ENCODE assay signal across 33 cellular contexts in genomic region chr5:141935538-141935937, GRCh38. TPM values are rescaled to one million over a fixed set of nuclear protein-coding genes. Genes with fewer than 3 reads are reported as not detected.
DNase-seq lines count a peak whose midpoint lies in the region; ATAC-seq and TF ChIP-seq lines count a peak whose summit lies in the region.
"Had no signal": no experiment of that assay in that cellular context is flagged by ENCODE, and none has a peak within 500 bp of the region (broad histone marks: within the 10 kb centered on the region; RNA-seq: fewer than 3 reads in every experiment).

No MANE protein-coding gene starts in this region.

- TF ChIP-seq POLR2A in breast epithelium (IDR thresholded peaks at IDR 0.05): no peak

- H3K36me3 ChIP-seq in breast epithelium (peaks cover 6% of the 10 kb centered on the region), left lung (peaks cover 0 to 100% of the 10 kb centered on the region in 2 donors)

- H3K36me3 Mint-ChIP-seq in MCF 10A (ENCODE audit: insufficient read depth, unreplicated experiment) (peaks cover 87% of the 10 kb centered on the region), brain (peaks cover 23% of the 10 kb centered on the region)
- peaks cover 90% of the 10 kb centered on the region for H3K36me3 Mint-ChIP-seq in stimulated activated effector memory CD8-positive, alpha-beta T cell treated with anti-CD3 and anti-CD28 coated beads, Interleukin-12 subunit alpha, Interleukin-12 subunit beta, amount 100 ng/mL, for 72 hours

- intact Hi-C loops in MCF 10A (cut with micrococcal nuclease): no loop called here
- intact Hi-C loops in breast epithelium (cut with DNase I; ENCODE audit: low total_unique reads): no loop called here
- intact Hi-C loops in left lung (cut with DNase I): no loop called here
- intact Hi-C loops in dorsolateral prefrontal cortex (cut with DNase I): no loop called here

- no peak for ATAC-seq in stimulated activated effector memory CD8-positive, alpha-beta T cell treated with anti-CD3 and anti-CD28 coated beads, Interleukin-12 subunit alpha, Interleukin-12 subunit beta, amount 100 ng/mL, for 72 hours
- ATAC-seq in left lung: no peak
- ATAC-seq: body of pancreas, gastroesophageal sphincter, K562, PC-3, Right ventricle myocardium inferior, upper lobe of right lung had no signal

- no peaks in the 10 kb centered on the region for H3K4me1 ChIP-seq in breast epithelium
- peaks cover 0 to 4% of the 10 kb centered on the region in 2 donors for H3K4me1 ChIP-seq in left lung
- H3K4me1 ChIP-seq: neural progenitor cell, parathyroid adenoma, upper lobe of right lung had no signal

- H3K9me3 ChIP-seq in breast epithelium (no peaks in the 10 kb centered on the region), left lung (no peaks in the 10 kb centered on the region)
- H3K9me3 ChIP-seq: adrenal gland, body of pancreas, gastroesophageal sphincter, SK-N-SH, suprapubic skin, upper lobe of right lung had no signal

- H3K4me1 Mint-ChIP-seq in MCF 10A (ENCODE audit: insufficient read depth, unreplicated experiment) (peaks cover 19% of the 10 kb centered on the region), brain (no peaks in the 10 kb centered on the region)
- peaks cover 8% of the 10 kb centered on the region for H3K4me1 Mint-ChIP-seq in stimulated activated effector memory CD8-positive, alpha-beta T cell treated with anti-CD3 and anti-CD28 coated beads, Interleukin-12 subunit alpha, Interleukin-12 subunit beta, amount 100 ng/mL, for 72 hours
- H3K4me1 Mint-ChIP-seq: neural progenitor cell had no signal

- H3K4me3 Mint-ChIP-seq in MCF 10A (ENCODE audit: unreplicated experiment) (no peak overlapping the region), brain (no peak overlapping the region)
- no peak overlapping the region for H3K4me3 Mint-ChIP-seq in stimulated activated effector memory CD8-positive, alpha-beta T cell treated with anti-CD3 and anti-CD28 coated beads, Interleukin-12 subunit alpha, Interleukin-12 subunit beta, amount 100 ng/mL, for 72 hours
- H3K4me3 Mint-ChIP-seq: activated CD4-positive, alpha-beta memory T cell treated with anti-CD3 and anti-CD28 coated beads, Interleukin-2, amount 10 ng/mL, durations not matched to agents 7 days and 5 days; CD8-positive, alpha-beta memory T cell; HFFc6; neural progenitor cell; T-helper 1 cell treated with Interleukin-12 subunit alpha and Interleukin-12 subunit beta and Interleukin-4 antibody, amounts not matched to agents 30 μg/mL and 1 μg/mL, for 36 hours had no signal

- CTCF ChIA-PET in MCF 10A (lab: Yijun Ruan, JAX): interaction anchor here (1.0 to 3.4 kb wide), 6 partner anchors 10 to 57 kb away, joined by 3 to 22 read pairs (median 8); partner anchors contain the start of genes PCDH1 and RNF14

- no TSS peak for BruUV-seq in MCF 10A (replicated peaks; lab: Mats Ljungman, UMichigan)

- POLR2A ChIA-PET in MCF 10A (lab: Yijun Ruan, JAX): interaction anchor here (0.7 to 5.7 kb wide), 5 partner anchors 9 to 56 kb away, joined by 3 to 40 read pairs (median 6); partner anchors contain the start of gene DELE1

- H3K27ac Mint-ChIP-seq in MCF 10A (ENCODE audit: low read depth, unreplicated experiment) (peak overlapping the region; percentile 55), brain (peak overlapping the region in 3 of 5 experiments; percentile 19 to 59 (median 24))
- peak overlapping the region; percentile 13 for H3K27ac Mint-ChIP-seq in stimulated activated effector memory CD8-positive, alpha-beta T cell treated with anti-CD3 and anti-CD28 coated beads, Interleukin-12 subunit alpha, Interleukin-12 subunit beta, amount 100 ng/mL, for 72 hours
- H3K27ac Mint-ChIP-seq: activated CD4-positive, alpha-beta memory T cell treated with anti-CD3 and anti-CD28 coated beads, Interleukin-2, amount 10 ng/mL, durations not matched to agents 7 days and 5 days; HFFc6; neural progenitor cell; T-helper 1 cell treated with Interleukin-12 subunit alpha and Interleukin-12 subunit beta and Interleukin-4 antibody, amounts not matched to agents 30 μg/mL and 1 μg/mL, for 36 hours had no signal

- H3K27ac ChIP-seq in breast epithelium (no peak overlapping the region), left lung (no peak overlapping the region), dorsolateral prefrontal cortex (no peak overlapping the region)
- H3K27ac ChIP-seq: adrenal gland, body of pancreas, gastroesophageal sphincter, neural progenitor cell, parathyroid adenoma, suprapubic skin, upper lobe of right lung had no signal

- no peaks in the 10 kb centered on the region for H3K27me3 ChIP-seq in breast epithelium
- H3K27me3 ChIP-seq in left lung: no peaks in the 10 kb centered on the region
- no peaks in the 10 kb centered on the region for H3K27me3 ChIP-seq in dorsolateral prefrontal cortex
- H3K27me3 ChIP-seq: adrenal gland, body of pancreas, gastroesophageal sphincter, neural progenitor cell, suprapubic skin, upper lobe of right lung had no signal

- H3K9me3 Mint-ChIP-seq in MCF 10A (ENCODE audit: unreplicated experiment) (no peaks in the 10 kb centered on the region), brain (no peaks in the 10 kb centered on the region)
- no peaks in the 10 kb centered on the region for H3K9me3 Mint-ChIP-seq in stimulated activated effector memory CD8-positive, alpha-beta T cell treated with anti-CD3 and anti-CD28 coated beads, Interleukin-12 subunit alpha, Interleukin-12 subunit beta, amount 100 ng/mL, for 72 hours
- H3K9me3 Mint-ChIP-seq: activated CD4-positive, alpha-beta memory T cell treated with anti-CD3 and anti-CD28 coated beads, Interleukin-2, amount 10 ng/mL, durations not matched to agents 7 days and 5 days; CD8-positive, alpha-beta memory T cell; HFFc6; neural progenitor cell; T-helper 1 cell treated with Interleukin-12 subunit alpha and Interleukin-12 subunit beta and Interleukin-4 antibody, amounts not matched to agents 30 μg/mL and 1 μg/mL, for 36 hours had no signal

- DNase-seq in MCF 10A (ENCODE audit: unreplicated experiment) (peak; percentile 47), breast epithelium (ENCODE audit: low spot score in 2 of 2) (no peak), NCI-H345 treated with DMSO at 0.1 percent for 48 hours (lab: John Stamatoyannopoulos, UW; ENCODE audit: unreplicated experiment) (peak; percentile 55), globus pallidus (ENCODE audit: low spot score) (no peak), left lung (no peak), dorsolateral prefrontal cortex (no peak)
- no peak for DNase-seq in stimulated activated effector memory CD8-positive, alpha-beta T cell treated with anti-CD3 and anti-CD28 coated beads, Interleukin-12 subunit alpha, Interleukin-12 subunit beta, amount 100 ng/mL, for 72 hours (ENCODE audit: low spot score in 2 of 2)
- DNase-seq: activated CD4-positive, alpha-beta memory T cell treated with anti-CD3 and anti-CD28 coated beads, Interleukin-2, amount 10 ng/mL, durations not matched to agents 7 days and 5 days; activated CD4-positive, CD25-positive, alpha-beta regulatory T cell treated with anti-CD3 and anti-CD28 coated beads, Interleukin-2, amount 50 U/mL, for 72 hours; adrenal gland; body of pancreas; CD8-positive, alpha-beta memory T cell; EL; GOT3; HFFc6; hippocampal formation; mesendoderm; NCI-H1436 treated with DMSO at 0.1 percent for 48 hours; NCI-H2107; PC-3; SK-N-SH; small intestine; stimulated activated naive CD4-positive, alpha-beta T cell treated with Interleukin-2 at 50 U/mL for 16 hours; upper lobe of right lung had no signal

- TF ChIP-seq CTCF in MCF 10A (IDR thresholded peaks at IDR 0.05; ENCODE audit: unreplicated experiment) (no peak), breast epithelium (IDR thresholded peaks at IDR 0.05) (no peak), brain (conservative IDR thresholded peaks at IDR 0.05) (no peak), left lung (IDR thresholded peaks at IDR 0.05) (no peak), dorsolateral prefrontal cortex (IDR thresholded peaks at IDR 0.05 in 54 of 56, conservative IDR thresholded peaks at IDR 0.05 in 2 of 56; ENCODE audit: low read depth in 1 of 56, partially characterized antibody in 56 of 56) (no peak)

- H3K27me3 Mint-ChIP-seq in MCF 10A (ENCODE audit: insufficient read depth, unreplicated experiment) (no peaks in the 10 kb centered on the region), brain (no peaks in the 10 kb centered on the region)
- H3K27me3 Mint-ChIP-seq: activated CD4-positive, alpha-beta memory T cell treated with anti-CD3 and anti-CD28 coated beads, Interleukin-2, amount 10 ng/mL, durations not matched to agents 7 days and 5 days; CD8-positive, alpha-beta memory T cell had no signal

- no peak overlapping the region for H3K4me3 ChIP-seq in breast epithelium
- no peak overlapping the region for H3K4me3 ChIP-seq in left lung
- H3K4me3 ChIP-seq in dorsolateral prefrontal cortex: no peak overlapping the region
- H3K4me3 ChIP-seq: adrenal gland, body of pancreas, gastroesophageal sphincter, K562, neural progenitor cell, suprapubic skin, upper lobe of right lung had no signal

RNA-seq across cellular contexts. Expression of gene DELE1, which starts 11.9 kb away (rescaled TPM):
- total RNA-seq in MCF 10A (2022) (88.1 and 91.3 TPM in 2 replicates), breast epithelium (10 to 100 TPM; 74.6 to 95.1 (median 76.7) TPM), left lung (10 to 100 TPM; 74.1 to 75.1 TPM), dorsolateral prefrontal cortex (100 to 1,000 TPM in 11 of 120 experiments, 10 to 100 TPM in 109; 54.4 to 110 (median 82.7) TPM)
- 25.2 TPM for polyA plus RNA-seq in brain (ENCODE audit: insufficient read depth, low read depth, low replicate concordance)

RNA-seq across cellular contexts. Expression of gene PCDH12, which starts 22.5 kb away (rescaled TPM):
- total RNA-seq in MCF 10A (2022): 0.07 TPM in 1 of 2 replicates, not detected in the other
- 1 to 10 TPM; 1.8 to 5.6 (median 3.5) TPM for total RNA-seq in breast epithelium
- 3.0 TPM for polyA plus RNA-seq in brain (ENCODE audit: insufficient read depth, low read depth, low replicate concordance)
- total RNA-seq in left lung: 10 to 100 TPM in 1 of 2 donors, 1 to 10 TPM in 1; 9.8 to 15.6 TPM
- total RNA-seq in dorsolateral prefrontal cortex: 1 to 10 TPM in 71 of 120 experiments, under 1 TPM in 49; 0.25 to 6.7 (median 1.1) TPM
- polyA plus RNA-seq: AG04450 had no signal

RNA-seq across cellular contexts. Expression of gene RNF14, which starts 33.4 kb away (rescaled TPM):
- total RNA-seq in MCF 10A (2022) (78.0 and 81.3 TPM in 2 replicates), breast epithelium (10 to 100 TPM; 43.9 to 80.2 (median 60.6) TPM), left lung (10 to 100 TPM; 50.1 to 53.8 TPM), dorsolateral prefrontal cortex (100 to 1,000 TPM in 6 of 120 experiments, 10 to 100 TPM in 114; 48.7 to 113 (median 81.7) TPM)
- polyA plus RNA-seq in brain (ENCODE audit: insufficient read depth, low read depth, low replicate concordance): 39.1 TPM

RNA-seq across cellular contexts. Expression of gene PCDH1, which starts 57.3 kb away (rescaled TPM):
- total RNA-seq in MCF 10A (2022) (9.9 and 15.7 TPM in 2 replicates), breast epithelium (10 to 100 TPM; 28.3 to 72.7 (median 65.9) TPM), left lung (10 to 100 TPM; 55.2 to 65.0 TPM), dorsolateral prefrontal cortex (100 to 1,000 TPM in 12 of 120 experiments, 10 to 100 TPM in 108; 37.8 to 132 (median 87.1) TPM)
- polyA plus RNA-seq in brain (ENCODE audit: insufficient read depth, low read depth, low replicate concordance): 35.4 TPM
- total RNA-seq: activated CD4-positive, alpha-beta memory T cell treated with anti-CD3 and anti-CD28 coated beads, Interleukin-2, amount 10 ng/mL, durations not matched to agents 7 days and 5 days; CD8-positive, alpha-beta memory T cell had no signal

Comparison
In these comparisons a context has a peak if more than half of its experiments do, and no peak if none do; other contexts are left out.
1. DNase-seq: peak in MCF 10A (single experiment) and NCI-H345 treated with DMSO at 0.1 percent for 48 hours (single experiment); none in breast epithelium (0 of 2), stimulated activated effector memory CD8-positive, alpha-beta T cell treated with anti-CD3 and anti-CD28 coated beads, Interleukin-12 subunit alpha, Interleukin-12 subunit beta, amount 100 ng/mL, for 72 hours (0 of 2), globus pallidus (single experiment), left lung (0 of 2) and dorsolateral prefrontal cortex (0 of 10).
2. Peak in every context shown above with its lines, with median percentiles within 50 percentile points of each other: H3K27ac Mint-ChIP-seq.